ENCODE assay signal across 8 cellular contexts in genomic region chr17:80861892-80862291, GRCh38.
DNase-seq lines count a peak whose midpoint lies in the region; ATAC-seq and TF ChIP-seq lines count a peak whose summit lies in the region.

No MANE protein-coding gene starts in this region.

- no peak for ATAC-seq in GM19035 (IDR thresholded peaks at IDR 0.05; ENCODE audit: unreplicated experiment)

- H3K27me3 Mint-ChIP-seq in type B pancreatic cell = no peaks in the 10 kb centered on the region

- DNase-seq in ELF-1 (ENCODE audit: low read depth, low spot score) (peak; percentile 75), SHP77 (lab: John Stamatoyannopoulos, UW) (peak; percentile 86 to 91), astrocyte of the hippocampus (ENCODE audit: low read depth, low spot score) (peak; percentile 50), lung microvascular endothelial cell (ENCODE audit: low read depth in 2 of 2) (peak; percentile 52 to 53), type B pancreatic cell (ENCODE audit: extremely low spot score, unreplicated experiment) (no peak), SW 1271 (lab: John Stamatoyannopoulos, UW) (no peak), NCI-H2081 treated with DMSO at 0.1 percent for 48 hours (lab: John Stamatoyannopoulos, UW) (no peak)

- H3K4me3 Mint-ChIP-seq in type B pancreatic cell = no peak overlapping the region

- no peak overlapping the region for H3K27ac Mint-ChIP-seq in type B pancreatic cell

- H3K4me1 Mint-ChIP-seq in type B pancreatic cell (ENCODE audit: unreplicated experiment) = peaks cover 13% of the 10 kb centered on the region

- H3K36me3 Mint-ChIP-seq in type B pancreatic cell = peaks cover 23% of the 10 kb centered on the region

- peak; percentile 66 for TF ChIP-seq CTCF in type B pancreatic cell (conservative IDR thresholded peaks at IDR 0.05)

- H3K9me3 Mint-ChIP-seq in type B pancreatic cell = no peaks in the 10 kb centered on the region

Comparison
In these comparisons a context has a peak if more than half of its experiments do, and no peak if none do; other contexts are left out.
1. DNase-seq: peak in ELF-1 (single experiment), SHP77 (2 of 2), astrocyte of the hippocampus (single experiment) and lung microvascular endothelial cell (2 of 2); none in type B pancreatic cell (single experiment), SW 1271 (0 of 2) and NCI-H2081 treated with DMSO at 0.1 percent for 48 hours (single experiment).